In genomic region chr2:151614606-151615306, GRCh38 we compare ENCODE assay signal across 19 cellular contexts.
DNase-seq lines count a peak whose midpoint lies in the region; ATAC-seq and TF ChIP-seq lines count a peak whose summit lies in the region.
"Had no signal": no experiment of that assay in that cellular context is flagged by ENCODE, and none has a peak within 500 bp of the region (broad histone marks: within the 10 kb centered on the region; RNA-seq: fewer than 3 reads in every experiment).

No MANE protein-coding gene starts in this region.

- CTCF ChIA-PET in mammary epithelial cell (lab: Charles Lee; ENCODE audit: low non-redundant PET) = no interaction called here

- no peak overlapping the region for H3K27ac ChIP-seq in mammary epithelial cell (ENCODE audit: insufficient read depth, low read depth, low read length)
- H3K27ac ChIP-seq: esophagus muscularis mucosa, right atrium auricular region had no signal

- WGBS in mammary epithelial cell (ENCODE audit: low coverage, missing lambda C conversion rate) = 92% methylated on average over 3 of the region's 3 CpGs

- no peak overlapping the region for H3K4me3 ChIP-seq in retinal pigment epithelial cell (ENCODE audit: low read length)
- H3K4me3 ChIP-seq in mammary epithelial cell (replicated peaks in 1 of 3; ENCODE audit: insufficient read depth in 1 of 3, low read depth in 2 of 3, low read length in 3 of 3) = no peak overlapping the region
- H3K4me3 ChIP-seq: esophagus muscularis mucosa, right atrium auricular region had no signal

- no peaks in the 10 kb centered on the region for H3K79me2 ChIP-seq in mammary epithelial cell (ENCODE audit: insufficient read depth, low read length)

- no peaks in the 10 kb centered on the region for H3K9me3 ChIP-seq in mammary epithelial cell (replicated peaks; ENCODE audit: insufficient read depth, low read length)
- H3K9me3 ChIP-seq: esophagus muscularis mucosa, right atrium auricular region had no signal

- no peak overlapping the region for H3K9ac ChIP-seq in mammary epithelial cell (ENCODE audit: insufficient read depth, low read length)

- no peak overlapping the region for H3K27ac Mint-ChIP-seq in activated T-cell treated with anti-CD3 and anti-CD28 coated beads, Interleukin-2, amount 50 U/mL, for 72 hours
- peak overlapping the region; percentile 34 for H3K27ac Mint-ChIP-seq in activated naive CD8-positive, alpha-beta T cell treated with anti-CD3 and anti-CD28 coated beads, Interleukin-2, amount 10 ng/mL, durations not matched to agents 7 days and 5 days

- no peaks in the 10 kb centered on the region for H3K36me3 ChIP-seq in mammary epithelial cell (ENCODE audit: insufficient read depth, low read length)
- H3K36me3 ChIP-seq: esophagus muscularis mucosa had no signal

- DNase-seq in activated T-cell treated with anti-CD3 and anti-CD28 coated beads, Interleukin-2, amount 50 U/mL, for 72 hours = no peak
- no peak for DNase-seq in activated T-cell treated with anti-CD3 and anti-CD28 coated beads for 4 hours
- DNase-seq in activated naive CD8-positive, alpha-beta T cell treated with anti-CD3 and anti-CD28 coated beads, Interleukin-2, amount 10 ng/mL, durations not matched to agents 7 days and 5 days = no peak
- DNase-seq in retinal pigment epithelial cell (ENCODE audit: low read depth) = no peak
- no peak for DNase-seq in mammary epithelial cell
- DNase-seq in HCEC 1CT = no peak
- no peak for DNase-seq in COLO829 (ENCODE audit: low spot score)
- DNase-seq: DMS 273 treated with DMSO at 0.1 percent for 48 hours; hippocampal formation; naive B cell; NCI-H1436; NCI-H524; stimulated activated CD4-positive, alpha-beta T cell treated with anti-CD3 and anti-CD28 coated beads, Interleukin-2, amount 100 ng/mL, for 24 hours; stimulated activated CD8-positive, alpha-beta memory T cell treated with anti-CD3 and anti-CD28 coated beads, Interleukin-4, amount 100 ng/mL, for 48 hours; trophoblast cell had no signal

- intact Hi-C loops in mammary epithelial cell (cut with micrococcal nuclease) = no loop called here

- POLR2A ChIA-PET in activated naive CD8-positive, alpha-beta T cell treated with anti-CD3 and anti-CD28 coated beads, Interleukin-2, amount 10 ng/mL, durations not matched to agents 7 days and 5 days (lab: Charles Lee) = no interaction called here

- H3K36me3 Mint-ChIP-seq in activated T-cell treated with anti-CD3 and anti-CD28 coated beads, Interleukin-2, amount 50 U/mL, for 72 hours (ENCODE audit: insufficient read depth in 2 of 2) = no peaks in the 10 kb centered on the region
- peaks cover 11% of the 10 kb centered on the region for H3K36me3 Mint-ChIP-seq in activated naive CD8-positive, alpha-beta T cell treated with anti-CD3 and anti-CD28 coated beads, Interleukin-2, amount 10 ng/mL, durations not matched to agents 7 days and 5 days

- peaks cover 12% of the 10 kb centered on the region for H3K4me1 Mint-ChIP-seq in activated T-cell treated with anti-CD3 and anti-CD28 coated beads, Interleukin-2, amount 50 U/mL, for 72 hours (ENCODE audit: low read depth)
- H3K4me1 Mint-ChIP-seq in activated naive CD8-positive, alpha-beta T cell treated with anti-CD3 and anti-CD28 coated beads, Interleukin-2, amount 10 ng/mL, durations not matched to agents 7 days and 5 days = peaks cover 14% of the 10 kb centered on the region

- BruUV-seq in mammary epithelial cell (replicated peaks; lab: Mats Ljungman, UMichigan) = no TSS peak

- in situ Hi-C loops in mammary epithelial cell (cut with MboI; ENCODE audit: low sequenced_read_pairs in 2 of 2) = no loop called here

- no peak overlapping the region for H2AFZ ChIP-seq in mammary epithelial cell (ENCODE audit: low read depth, low read length)

- H3K9me3 Mint-ChIP-seq in activated T-cell treated with anti-CD3 and anti-CD28 coated beads, Interleukin-2, amount 50 U/mL, for 72 hours = peaks cover 0 to 2% of the 10 kb centered on the region in 2 donors
- H3K9me3 Mint-ChIP-seq in activated naive CD8-positive, alpha-beta T cell treated with anti-CD3 and anti-CD28 coated beads, Interleukin-2, amount 10 ng/mL, durations not matched to agents 7 days and 5 days = peaks cover 4% of the 10 kb centered on the region

- H3K4me1 ChIP-seq in mammary epithelial cell (ENCODE audit: insufficient read depth, low read length) = no peaks in the 10 kb centered on the region
- H3K4me1 ChIP-seq: esophagus muscularis mucosa, right atrium auricular region had no signal

- no peaks in the 10 kb centered on the region for H4K20me1 ChIP-seq in mammary epithelial cell (ENCODE audit: insufficient read depth, low read length)

- no peaks in the 10 kb centered on the region for H3K27me3 Mint-ChIP-seq in activated T-cell treated with anti-CD3 and anti-CD28 coated beads, Interleukin-2, amount 50 U/mL, for 72 hours (ENCODE audit: low read depth)
- H3K27me3 Mint-ChIP-seq in activated naive CD8-positive, alpha-beta T cell treated with anti-CD3 and anti-CD28 coated beads, Interleukin-2, amount 10 ng/mL, durations not matched to agents 7 days and 5 days = peaks cover 3% of the 10 kb centered on the region
- H3K27me3 Mint-ChIP-seq: naive B cell had no signal

- H3K4me3 Mint-ChIP-seq in activated T-cell treated with anti-CD3 and anti-CD28 coated beads, Interleukin-2, amount 50 U/mL, for 72 hours = peak overlapping the region in 1 of 2 donors; percentile 13
- peak overlapping the region; percentile 47 for H3K4me3 Mint-ChIP-seq in activated naive CD8-positive, alpha-beta T cell treated with anti-CD3 and anti-CD28 coated beads, Interleukin-2, amount 10 ng/mL, durations not matched to agents 7 days and 5 days
- H3K4me3 Mint-ChIP-seq: naive B cell had no signal

- dilution Hi-C loops in mammary epithelial cell (cut with HindIII; ENCODE audit: low sequenced_read_pairs) = no loop called here

- TF ChIP-seq CTCF in retinal pigment epithelial cell (conservative IDR thresholded peaks at IDR 0.05; ENCODE audit: low read depth, low read length) = peak; percentile 34
- no peak for TF ChIP-seq CTCF in mammary epithelial cell (conservative IDR thresholded peaks at IDR 0.05 in 1 of 2, IDR thresholded peaks at IDR 0.05 in 1 of 2; ENCODE audit: extremely low read depth in 1 of 2, insufficient read depth in 1 of 2, low read depth in 1 of 2, low read length in 2 of 2)

- peak; percentile 74 to 86 for ATAC-seq in activated T-cell treated with anti-CD3 and anti-CD28 coated beads, Interleukin-2, amount 50 U/mL, for 72 hours (replicated peaks in 1 of 2)
- peak; percentile 61 for ATAC-seq in HG03432 (IDR thresholded peaks at IDR 0.05; ENCODE audit: unreplicated experiment)
- ATAC-seq in activated naive CD8-positive, alpha-beta T cell treated with anti-CD3 and anti-CD28 coated beads, Interleukin-2, amount 10 ng/mL, durations not matched to agents 7 days and 5 days (ENCODE audit: low read depth) = peak; percentile 90
- ATAC-seq: left lobe of liver had no signal

- no peaks in the 10 kb centered on the region for H3K27me3 ChIP-seq in mammary epithelial cell (ENCODE audit: insufficient read depth, low read length)
- H3K27me3 ChIP-seq: esophagus muscularis mucosa, right atrium auricular region had no signal

- no peak overlapping the region for H3K4me2 ChIP-seq in mammary epithelial cell (ENCODE audit: insufficient read depth, low read depth, low read length)
